ENCODE assay signal across 8 cellular contexts in the genomic region with DNA sequence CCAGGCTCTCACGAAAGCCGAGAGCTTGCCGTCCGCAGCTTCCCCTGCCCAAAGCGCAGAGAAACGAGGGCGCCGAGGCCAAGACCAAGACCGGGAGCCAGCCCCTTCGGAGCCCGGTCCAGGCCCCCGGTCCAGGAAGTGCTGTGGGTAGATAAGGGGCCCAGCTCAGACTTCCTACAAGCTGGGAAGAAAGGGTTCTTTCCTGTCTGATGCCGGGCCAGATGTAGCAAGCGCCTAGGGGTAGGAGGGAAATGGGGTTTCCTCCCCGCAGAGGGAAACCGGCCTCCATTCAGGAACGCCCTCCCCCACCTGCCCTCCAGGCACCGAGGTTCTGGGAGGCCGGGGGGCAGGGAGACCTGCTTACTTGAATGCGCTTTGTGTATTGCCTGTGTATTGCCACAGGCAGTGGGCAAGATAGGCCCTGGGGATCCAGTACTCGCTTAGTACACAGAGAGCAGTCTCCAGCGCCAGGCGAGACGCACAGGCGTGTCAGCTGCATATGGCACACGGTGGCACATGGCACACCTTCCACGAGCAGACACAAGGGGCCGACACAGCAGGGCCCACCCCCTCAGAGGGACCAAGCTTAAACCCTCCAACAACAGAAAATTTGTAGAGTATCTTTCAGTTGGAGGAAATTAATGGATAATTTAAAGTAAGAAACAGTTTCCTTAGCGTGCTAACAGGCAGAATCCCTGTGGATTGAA. TPM values are rescaled to one million over a fixed set of nuclear protein-coding genes. Genes with fewer than 3 reads are reported as not detected.
DNase-seq lines count a peak whose midpoint lies in the region; ATAC-seq and TF ChIP-seq lines count a peak whose summit lies in the region.

No MANE protein-coding gene starts in this region.

- ATAC-seq in GM18861 (IDR thresholded peaks at IDR 0.05; ENCODE audit: unreplicated experiment), result peak; percentile 4
- peak; percentile 19 for ATAC-seq in HG03460 (IDR thresholded peaks at IDR 0.05; ENCODE audit: unreplicated experiment)

- H3K4me3 ChIP-seq in SK-N-MC (peak overlapping the region; percentile 72), astrocyte of the cerebellum (ENCODE audit: low read depth, low read length) (no peak overlapping the region)

- peak; percentile 63 for DNase-seq in SK-N-MC (ENCODE audit: low read depth, low spot score)
- no peak for DNase-seq in astrocyte of the cerebellum (ENCODE audit: low read depth)
- DNase-seq in islet precursor cell, result peak; percentile 85
- peak; percentile 39 to 43 for DNase-seq in stimulated activated CD4-positive, alpha-beta T cell treated with anti-CD3 and anti-CD28 coated beads, Interleukin-4, amount 100 ng/mL, for 4 hours
- DNase-seq in mesenteric fat pad (ENCODE audit: low spot score), result no peak
- no peak for DNase-seq in NCI-H1694 treated with DMSO at 0.1 percent for 48 hours (lab: John Stamatoyannopoulos, UW)

- TF ChIP-seq CTCF in astrocyte of the cerebellum (IDR thresholded peaks at IDR 0.05; ENCODE audit: low read depth, low read length, missing control alignments), result peak; percentile 4

- H3K27ac ChIP-seq in SK-N-MC, result peak overlapping the region; percentile 89

- H3K9ac ChIP-seq in SK-N-MC (ENCODE audit: insufficient read length), result peak overlapping the region; percentile 64

- in situ Hi-C loops in astrocyte of the cerebellum (cut with HindIII; ENCODE audit: low sequenced_read_pairs), result no loop called here

- no peaks in the 10 kb centered on the region for H3K9me3 ChIP-seq in SK-N-MC (ENCODE audit: low read depth, low read length)

- H3K36me3 ChIP-seq in SK-N-MC (ENCODE audit: insufficient read depth, low read length), result no peaks in the 10 kb centered on the region

RNA-seq across cellular contexts. Expression of a gene that starts 1.0 kb away (rescaled TPM):
- total RNA-seq in mesenteric fat pad, result 26.7 TPM

RNA-seq across cellular contexts. Expression of a gene that starts 29.7 kb away (rescaled TPM):
- total RNA-seq in mesenteric fat pad, result 14.1 TPM

Comparison
In these comparisons a context has a peak if more than half of its experiments do, and no peak if none do; other contexts are left out.
1. DNase-seq: peak in SK-N-MC (single experiment), islet precursor cell (single experiment) and stimulated activated CD4-positive, alpha-beta T cell treated with anti-CD3 and anti-CD28 coated beads, Interleukin-4, amount 100 ng/mL, for 4 hours (2 of 2); none in astrocyte of the cerebellum (single experiment), mesenteric fat pad (single experiment) and NCI-H1694 treated with DMSO at 0.1 percent for 48 hours (single experiment).